ENCODE assay signal across 32 cellular contexts in the genomic region with DNA sequence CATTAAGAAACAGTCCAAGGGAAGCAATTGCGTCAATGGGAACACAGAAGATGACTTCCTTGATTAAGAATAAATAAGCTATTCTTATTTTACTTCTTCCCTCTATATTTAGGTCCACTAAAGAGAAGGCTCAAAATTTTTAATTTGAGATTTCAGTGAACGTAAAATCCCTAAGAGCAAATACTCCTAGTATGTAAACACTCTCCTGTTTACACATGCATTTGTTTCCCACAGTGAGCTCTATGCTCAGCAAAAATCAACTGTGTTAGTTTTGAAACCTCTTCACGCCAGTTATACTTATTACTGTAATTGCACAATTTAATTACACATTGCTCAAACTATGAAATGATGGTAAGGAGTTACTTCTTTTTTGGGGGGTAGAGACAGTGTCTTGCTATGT.
"Had no signal": no experiment of that assay in that cellular context is flagged by ENCODE, and none has a peak within 500 bp of the region (broad histone marks: within the 10 kb centered on the region; RNA-seq: fewer than 3 reads in every experiment).

No MANE protein-coding gene starts in this region.

- H3K4me3 Mint-ChIP-seq: activated CD8-positive, alpha-beta T cell treated with anti-CD3 and anti-CD28 coated beads for 36 hours; activated T-cell treated with anti-CD3 and anti-CD28 coated beads, Interleukin-2, amount 50 U/mL, for 4 hours; activated T-helper 17 cell treated with anti-CD3 and anti-CD28 coated beads, Interleukin-2, amount 50 U/mL, for 72 hours; mesothelial cell of epicardium; naive B cell; nephron progenitor cell; stimulated activated memory B cell treated with anti-CD40 and anti-IgM and Interleukin-4, amounts not matched to agents 10 μg/mL and 1 μg/mL and 100 μg/mL, for 72 hours; stimulated activated naive CD8-positive, alpha-beta T cell treated with anti-CD3 and anti-CD28 coated beads, Interleukin-15, amount 100 ng/mL, for 72 hours; type B pancreatic cell; WTC11 had no signal

- H3K27ac ChIP-seq: epithelial cell of prostate, esophagus squamous epithelium, left ventricle myocardium inferior, ovary, psoas muscle, right atrium auricular region, vagina had no signal

- ATAC-seq: activated CD8-positive, alpha-beta T cell treated with anti-CD3 and anti-CD28 coated beads for 36 hours; activated T-cell treated with anti-CD3 and anti-CD28 coated beads, Interleukin-2, amount 50 U/mL, for 4 hours; activated T-helper 17 cell treated with anti-CD3 and anti-CD28 coated beads, Interleukin-2, amount 50 U/mL, for 72 hours; psoas muscle; stimulated activated memory B cell treated with anti-CD40 and anti-IgM and Interleukin-4, amounts not matched to agents 10 μg/mL and 1 μg/mL and 100 μg/mL, for 72 hours; stimulated activated naive CD8-positive, alpha-beta T cell treated with anti-CD3 and anti-CD28 coated beads, Interleukin-15, amount 100 ng/mL, for 72 hours; WTC11 had no signal

- H3K4me3 ChIP-seq: esophagus squamous epithelium, left ventricle myocardium inferior, ovary, psoas muscle, right atrium auricular region, smooth muscle cell, vagina had no signal

- H3K9me3 Mint-ChIP-seq: activated CD8-positive, alpha-beta T cell treated with anti-CD3 and anti-CD28 coated beads for 36 hours; activated T-cell treated with anti-CD3 and anti-CD28 coated beads, Interleukin-2, amount 50 U/mL, for 4 hours; activated T-helper 17 cell treated with anti-CD3 and anti-CD28 coated beads, Interleukin-2, amount 50 U/mL, for 72 hours; mesothelial cell of epicardium; naive B cell; nephron progenitor cell; stimulated activated memory B cell treated with anti-CD40 and anti-IgM and Interleukin-4, amounts not matched to agents 10 μg/mL and 1 μg/mL and 100 μg/mL, for 72 hours; stimulated activated naive CD8-positive, alpha-beta T cell treated with anti-CD3 and anti-CD28 coated beads, Interleukin-15, amount 100 ng/mL, for 72 hours; type B pancreatic cell; WTC11 had no signal

- H3K4me2 ChIP-seq: smooth muscle cell had no signal

- H3K27me3 ChIP-seq: esophagus squamous epithelium, ovary, right atrium auricular region, vagina had no signal

- H3K27me3 Mint-ChIP-seq: activated CD8-positive, alpha-beta T cell treated with anti-CD3 and anti-CD28 coated beads for 36 hours; activated T-helper 17 cell treated with anti-CD3 and anti-CD28 coated beads, Interleukin-2, amount 50 U/mL, for 72 hours; naive B cell; stimulated activated memory B cell treated with anti-CD40 and anti-IgM and Interleukin-4, amounts not matched to agents 10 μg/mL and 1 μg/mL and 100 μg/mL, for 72 hours; stimulated activated naive CD8-positive, alpha-beta T cell treated with anti-CD3 and anti-CD28 coated beads, Interleukin-15, amount 100 ng/mL, for 72 hours; type B pancreatic cell had no signal

- H3K4me1 Mint-ChIP-seq: mesothelial cell of epicardium; nephron progenitor cell; stimulated activated memory B cell treated with anti-CD40 and anti-IgM and Interleukin-4, amounts not matched to agents 10 μg/mL and 1 μg/mL and 100 μg/mL, for 72 hours; WTC11 had no signal

- H3K4me1 ChIP-seq: esophagus squamous epithelium, left ventricle myocardium inferior, psoas muscle, right atrium auricular region, vagina had no signal

- FAIRE-seq: colon, endometrium, frontal cortex had no signal

- H3K27ac Mint-ChIP-seq: activated CD8-positive, alpha-beta T cell treated with anti-CD3 and anti-CD28 coated beads for 36 hours; activated T-helper 17 cell treated with anti-CD3 and anti-CD28 coated beads, Interleukin-2, amount 50 U/mL, for 72 hours; mesothelial cell of epicardium; nephron progenitor cell; stimulated activated memory B cell treated with anti-CD40 and anti-IgM and Interleukin-4, amounts not matched to agents 10 μg/mL and 1 μg/mL and 100 μg/mL, for 72 hours; type B pancreatic cell; WTC11 had no signal

- H3K36me3 ChIP-seq: ovary had no signal

- DNase-seq: activated CD4-positive, alpha-beta T cell treated with anti-CD3 and anti-CD28 coated beads for 1 hour; activated CD4-positive, alpha-beta T cell treated with anti-CD3 and anti-CD28 coated beads, Interleukin-2, amount 50 U/mL, for 1 hour; activated CD8-positive, alpha-beta T cell treated with anti-CD3 and anti-CD28 coated beads for 36 hours; activated gamma-delta T cell treated with Interleukin-2 at 50 U/mL for 16 hours; activated naive CD4-positive, alpha-beta T cell treated with anti-CD3 and anti-CD28 coated beads, Interleukin-2, amount 50 U/mL, for 16 hours; activated T-cell treated with anti-CD3 and anti-CD28 coated beads, Interleukin-2, amount 50 U/mL, for 4 hours; dermis blood vessel endothelial cell; effector CD4-positive, alpha-beta T cell; esophagus squamous epithelium; left ventricle myocardium inferior; naive B cell; nephron progenitor cell; ovary; psoas muscle; stimulated activated CD4-positive, alpha-beta T cell treated with anti-CD3 and anti-CD28 coated beads, Interleukin-1b, Interleukin-23, amount 100 ng/mL, for 48 hours; stimulated activated CD4-positive, alpha-beta T cell treated with anti-CD3 and anti-CD28 coated beads, Interleukin-4, amount 100 ng/mL, for 4 hours; stimulated activated CD8-positive, alpha-beta memory T cell treated with anti-CD3 and anti-CD28 coated beads, Interleukin-4, amount 100 ng/mL, for 48 hours; stimulated activated naive CD8-positive, alpha-beta T cell treated with anti-CD3 and anti-CD28 coated beads, Interleukin-15, amount 100 ng/mL, for 72 hours; substantia nigra; T1000 had no signal

- H3K9me3 ChIP-seq: esophagus squamous epithelium, left ventricle myocardium inferior, ovary, psoas muscle, right atrium auricular region, vagina had no signal
